12 cellular contexts compared by ENCODE assay signal in genomic region chr11:122170815-122171475, GRCh38. TPM values are rescaled to one million over a fixed set of nuclear protein-coding genes. Genes with fewer than 3 reads are reported as not detected.
A peak's percentile ranks its signal among the peaks of the same experiment; 100 is the strongest.
DNase-seq lines count a peak whose midpoint lies in the region; ATAC-seq and TF ChIP-seq lines count a peak whose summit lies in the region.
"Had no signal": no experiment of that assay in that cellular context is flagged by ENCODE, and none has a peak within 500 bp of the region (broad histone marks: within the 10 kb centered on the region; RNA-seq: fewer than 3 reads in every experiment).

No MANE protein-coding gene starts in this region.

- H3K4me3 Mint-ChIP-seq in activated T-helper 1 cell treated with anti-CD3 and anti-CD28 coated beads, Interleukin-12 subunit alpha, Interleukin-12 subunit beta, Interleukin-2, Interleukin-4 antibody, amounts not matched to agents 30 ng/mL and 10 ng/mL and 1 ng/mL, durations not matched to agents 14 hours and 24 hours and 36 hours, result no peak overlapping the region
- H3K4me3 Mint-ChIP-seq: activated CD8-positive, alpha-beta T cell treated with anti-CD3 and anti-CD28 coated beads for 36 hours; activated naive CD4-positive, alpha-beta T cell treated with anti-CD3 and anti-CD28 coated beads, Interleukin-2, amount 10 ng/mL, durations not matched to agents 7 days and 5 days had no signal

- TF ChIP-seq CTCF in GM13976 (IDR thresholded peaks at IDR 0.05; ENCODE audit: borderline replicate concordance, control extremely low read depth, extremely low read depth, insufficient read depth, missing control alignments), result no peak

- H3K27ac Mint-ChIP-seq in activated T-helper 1 cell treated with anti-CD3 and anti-CD28 coated beads, Interleukin-12 subunit alpha, Interleukin-12 subunit beta, Interleukin-2, Interleukin-4 antibody, amounts not matched to agents 30 ng/mL and 10 ng/mL and 1 ng/mL, durations not matched to agents 14 hours and 24 hours and 36 hours, result peak overlapping the region; percentile 40
- H3K27ac Mint-ChIP-seq: activated CD8-positive, alpha-beta T cell treated with anti-CD3 and anti-CD28 coated beads for 36 hours; activated naive CD4-positive, alpha-beta T cell treated with anti-CD3 and anti-CD28 coated beads, Interleukin-2, amount 10 ng/mL, durations not matched to agents 7 days and 5 days had no signal

- DNase-seq in ACHN (peak; percentile 47), HCEC 1CT (peak; percentile 91), iris pigment epithelial cell (ENCODE audit: low read depth) (peak; percentile 85), GM13976 (ENCODE audit: low spot score) (no peak)
- no peak for DNase-seq in activated T-helper 1 cell treated with anti-CD3 and anti-CD28 coated beads, Interleukin-12 subunit alpha, Interleukin-12 subunit beta, Interleukin-2, Interleukin-4 antibody, amounts not matched to agents 30 ng/mL and 10 ng/mL and 1 ng/mL, durations not matched to agents 14 hours and 24 hours and 36 hours (ENCODE audit: low spot score)
- DNase-seq in activated naive CD4-positive, alpha-beta T cell treated with anti-CD3 and anti-CD28 coated beads, Interleukin-2, amount 50 U/mL, for 16 hours, result no peak
- DNase-seq: activated CD8-positive, alpha-beta T cell treated with anti-CD3 and anti-CD28 coated beads for 36 hours; activated naive CD4-positive, alpha-beta T cell treated with anti-CD3 and anti-CD28 coated beads, Interleukin-2, amount 10 ng/mL, durations not matched to agents 7 days and 5 days; left ventricle myocardium inferior had no signal

- H3K27me3 Mint-ChIP-seq in activated T-helper 1 cell treated with anti-CD3 and anti-CD28 coated beads, Interleukin-12 subunit alpha, Interleukin-12 subunit beta, Interleukin-2, Interleukin-4 antibody, amounts not matched to agents 30 ng/mL and 10 ng/mL and 1 ng/mL, durations not matched to agents 14 hours and 24 hours and 36 hours (ENCODE audit: insufficient read depth), result no peaks in the 10 kb centered on the region
- H3K27me3 Mint-ChIP-seq: activated naive CD4-positive, alpha-beta T cell treated with anti-CD3 and anti-CD28 coated beads, Interleukin-2, amount 10 ng/mL, durations not matched to agents 7 days and 5 days had no signal

- intact Hi-C loops in activated T-helper 1 cell treated with anti-CD3 and anti-CD28 coated beads, Interleukin-12 subunit alpha, Interleukin-12 subunit beta, Interleukin-2, Interleukin-4 antibody, amounts not matched to agents 30 ng/mL and 10 ng/mL and 1 ng/mL, durations not matched to agents 14 hours and 24 hours and 36 hours (cut with micrococcal nuclease), result no loop called here

- in situ Hi-C loops in ACHN (cut with HindIII; ENCODE audit: low pct_ligation_motif_present, low pct_unique_long_range_greater_than_20kb, low sequenced_read_pairs) (no loop called here), GM13976 (cut with MboI; ENCODE audit: low sequenced_read_pairs, unreplicated experiment) (no loop called here)

- H3K4me1 Mint-ChIP-seq in activated T-helper 1 cell treated with anti-CD3 and anti-CD28 coated beads, Interleukin-12 subunit alpha, Interleukin-12 subunit beta, Interleukin-2, Interleukin-4 antibody, amounts not matched to agents 30 ng/mL and 10 ng/mL and 1 ng/mL, durations not matched to agents 14 hours and 24 hours and 36 hours (ENCODE audit: low read depth), result no peaks in the 10 kb centered on the region
- H3K4me1 Mint-ChIP-seq: activated naive CD4-positive, alpha-beta T cell treated with anti-CD3 and anti-CD28 coated beads, Interleukin-2, amount 10 ng/mL, durations not matched to agents 7 days and 5 days had no signal

- no peaks in the 10 kb centered on the region for H3K36me3 Mint-ChIP-seq in activated T-helper 1 cell treated with anti-CD3 and anti-CD28 coated beads, Interleukin-12 subunit alpha, Interleukin-12 subunit beta, Interleukin-2, Interleukin-4 antibody, amounts not matched to agents 30 ng/mL and 10 ng/mL and 1 ng/mL, durations not matched to agents 14 hours and 24 hours and 36 hours (ENCODE audit: low read depth)
- H3K36me3 Mint-ChIP-seq: activated naive CD4-positive, alpha-beta T cell treated with anti-CD3 and anti-CD28 coated beads, Interleukin-2, amount 10 ng/mL, durations not matched to agents 7 days and 5 days had no signal

- ATAC-seq in HG03439 (IDR thresholded peaks at IDR 0.05; ENCODE audit: unreplicated experiment) (no peak), HG03354 (IDR thresholded peaks at IDR 0.05; ENCODE audit: poor library complexity, severe bottlenecking, unreplicated experiment) (no peak)
- ATAC-seq: activated CD8-positive, alpha-beta T cell treated with anti-CD3 and anti-CD28 coated beads for 36 hours had no signal

- H3K9me3 Mint-ChIP-seq in activated T-helper 1 cell treated with anti-CD3 and anti-CD28 coated beads, Interleukin-12 subunit alpha, Interleukin-12 subunit beta, Interleukin-2, Interleukin-4 antibody, amounts not matched to agents 30 ng/mL and 10 ng/mL and 1 ng/mL, durations not matched to agents 14 hours and 24 hours and 36 hours, result no peaks in the 10 kb centered on the region
- H3K9me3 Mint-ChIP-seq: activated CD8-positive, alpha-beta T cell treated with anti-CD3 and anti-CD28 coated beads for 36 hours; activated naive CD4-positive, alpha-beta T cell treated with anti-CD3 and anti-CD28 coated beads, Interleukin-2, amount 10 ng/mL, durations not matched to agents 7 days and 5 days had no signal

RNA-seq across cellular contexts. Expression of gene BLID, which starts 54.9 kb away (rescaled TPM):
- total RNA-seq in activated T-helper 1 cell treated with anti-CD3 and anti-CD28 coated beads, Interleukin-12 subunit alpha, Interleukin-12 subunit beta, Interleukin-2, Interleukin-4 antibody, amounts not matched to agents 30 ng/mL and 10 ng/mL and 1 ng/mL, durations not matched to agents 14 hours and 24 hours and 36 hours, result not detected in 2 replicates
- total RNA-seq: activated CD8-positive, alpha-beta T cell treated with anti-CD3 and anti-CD28 coated beads for 36 hours; T-helper 1 cell treated with Interleukin-12 subunit alpha and Interleukin-12 subunit beta and Interleukin-4 antibody, amounts not matched to agents 30 ng/mL and 1 ng/mL, for 36 hours had no signal

Comparison
In these comparisons a context has a peak if more than half of its experiments do, and no peak if none do; other contexts are left out.
1. DNase-seq: peak in ACHN (single experiment), HCEC 1CT (single experiment) and iris pigment epithelial cell (single experiment); none in activated T-helper 1 cell treated with anti-CD3 and anti-CD28 coated beads, Interleukin-12 subunit alpha, Interleukin-12 subunit beta, Interleukin-2, Interleukin-4 antibody, amounts not matched to agents 30 ng/mL and 10 ng/mL and 1 ng/mL, durations not matched to agents 14 hours and 24 hours and 36 hours (single experiment), GM13976 (single experiment) and activated naive CD4-positive, alpha-beta T cell treated with anti-CD3 and anti-CD28 coated beads, Interleukin-2, amount 50 U/mL, for 16 hours (single experiment).